ENCODE assay signal across 10 cellular contexts in the genomic region with DNA sequence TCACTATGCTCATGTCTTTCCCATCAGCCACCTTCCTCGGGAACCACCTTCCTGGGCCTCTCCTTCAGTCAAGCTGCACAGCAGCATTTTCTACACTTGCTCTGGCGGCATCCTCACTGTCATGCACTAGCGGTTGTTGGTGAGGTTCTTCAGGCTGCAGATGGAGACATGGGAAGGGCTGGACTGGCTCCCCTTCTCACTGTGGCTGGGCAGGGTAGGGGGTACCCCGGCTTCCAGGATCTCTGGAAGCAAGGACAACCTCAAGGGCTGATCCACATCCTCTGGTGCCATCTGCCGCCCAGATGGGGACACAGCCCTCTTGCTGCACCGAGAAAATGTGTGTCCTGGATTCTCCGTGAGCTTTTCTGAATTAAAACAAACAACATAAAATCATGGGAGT. TPM values are rescaled to one million over a fixed set of nuclear protein-coding genes. Genes with fewer than 3 reads are reported as not detected.
DNase-seq lines count a peak whose midpoint lies in the region; ATAC-seq and TF ChIP-seq lines count a peak whose summit lies in the region.
"Had no signal": no experiment of that assay in that cellular context is flagged by ENCODE, and none has a peak within 500 bp of the region (broad histone marks: within the 10 kb centered on the region; RNA-seq: fewer than 3 reads in every experiment).

No MANE protein-coding gene starts in this region.

- TF ChIP-seq CTCF in GM23338 (conservative IDR thresholded peaks at IDR 0.05; ENCODE audit: low read depth in 2 of 2) (peak; percentile 82 to 86), Peyer's patch (IDR thresholded peaks at IDR 0.05) (peak in 4 of 6 experiments; percentile 12 to 40 (median 35))

- no peaks in the 10 kb centered on the region for H4K20me1 ChIP-seq in GM23338 (replicated peaks; ENCODE audit: insufficient read depth)

- DNase-seq in GM23338 (ENCODE audit: low spot score) (peak; percentile 76), Peyer's patch (no peak), fibroblast of peridontal ligament (ENCODE audit: extremely low read depth) (peak; percentile 31), posterior cingulate gyrus (peak in 7 of 10 donors; percentile 22 to 94 (median 61)), foreskin melanocyte (no peak)
- DNase-seq: activated CD4-positive, alpha-beta T cell treated with anti-CD3 and anti-CD28 coated beads, Interleukin-2, amount 10 ng/mL, durations not matched to agents 7 days and 5 days; naive thymus-derived CD4-positive, alpha-beta T cell; NCI-H2029 had no signal

- no peaks in the 10 kb centered on the region for H3K9me3 ChIP-seq in Peyer's patch

- ATAC-seq in GM23338 (peak; percentile 97), GM19455 (IDR thresholded peaks at IDR 0.05; ENCODE audit: unreplicated experiment) (no peak), GM21576 (IDR thresholded peaks at IDR 0.05; ENCODE audit: unreplicated experiment) (no peak)
- ATAC-seq: naive thymus-derived CD4-positive, alpha-beta T cell had no signal

- no peak overlapping the region for H3K4me3 ChIP-seq in GM23338
- no peak overlapping the region for H3K4me3 ChIP-seq in Peyer's patch

- no peak overlapping the region for H3K4me2 ChIP-seq in GM23338

- no peak for TF ChIP-seq POLR2A in Peyer's patch (IDR thresholded peaks at IDR 0.05)

- H3K27me3 ChIP-seq in GM23338 (ENCODE audit: insufficient read depth) (no peaks in the 10 kb centered on the region), Peyer's patch (no peaks in the 10 kb centered on the region)

- H3K79me2 ChIP-seq in GM23338 (replicated peaks; ENCODE audit: insufficient read depth) = no peaks in the 10 kb centered on the region

- H3K36me3 Mint-ChIP-seq in GM23338 (ENCODE audit: low read depth) = no peaks in the 10 kb centered on the region
- H3K36me3 Mint-ChIP-seq: naive thymus-derived CD4-positive, alpha-beta T cell had no signal

- H3K27me3 Mint-ChIP-seq in GM23338 (ENCODE audit: insufficient read depth, low read depth, poor library complexity) = peaks cover 6% of the 10 kb centered on the region

- no peaks in the 10 kb centered on the region for H3F3A ChIP-seq in GM23338 (replicated peaks; ENCODE audit: low read depth)

- H3K9me2 ChIP-seq in GM23338 (ENCODE audit: insufficient read depth) = no peaks in the 10 kb centered on the region

- H3K4me1 ChIP-seq in GM23338 (ENCODE audit: insufficient read depth) = no peaks in the 10 kb centered on the region
- H3K4me1 ChIP-seq in Peyer's patch = no peaks in the 10 kb centered on the region

- peaks cover 13% of the 10 kb centered on the region for H3K4me1 Mint-ChIP-seq in GM23338
- H3K4me1 Mint-ChIP-seq: activated CD4-positive, alpha-beta T cell treated with anti-CD3 and anti-CD28 coated beads, Interleukin-2, amount 10 ng/mL, durations not matched to agents 7 days and 5 days had no signal

- intact Hi-C loops in posterior cingulate gyrus (cut with DNase I) = no loop called here

- no peaks in the 10 kb centered on the region for H3K9me3 Mint-ChIP-seq in GM23338
- H3K9me3 Mint-ChIP-seq: activated CD4-positive, alpha-beta T cell treated with anti-CD3 and anti-CD28 coated beads, Interleukin-2, amount 10 ng/mL, durations not matched to agents 7 days and 5 days; naive thymus-derived CD4-positive, alpha-beta T cell had no signal

- 0 out of 2 replicates have a peak overlapping the region, but pooled peaks have one; percentile 75 for H2AFZ ChIP-seq in GM23338

- H3K36me3 ChIP-seq in GM23338 (ENCODE audit: insufficient read depth) (no peaks in the 10 kb centered on the region), Peyer's patch (no peaks in the 10 kb centered on the region)

- H3K27ac ChIP-seq in GM23338 (ENCODE audit: low read depth) (no peak overlapping the region), Peyer's patch (no peak overlapping the region)

- no peak overlapping the region for H3K27ac Mint-ChIP-seq in GM23338
- H3K27ac Mint-ChIP-seq: activated CD4-positive, alpha-beta T cell treated with anti-CD3 and anti-CD28 coated beads, Interleukin-2, amount 10 ng/mL, durations not matched to agents 7 days and 5 days had no signal

- no peak overlapping the region for H3K4me3 Mint-ChIP-seq in GM23338
- H3K4me3 Mint-ChIP-seq: activated CD4-positive, alpha-beta T cell treated with anti-CD3 and anti-CD28 coated beads, Interleukin-2, amount 10 ng/mL, durations not matched to agents 7 days and 5 days; naive thymus-derived CD4-positive, alpha-beta T cell had no signal

TF ChIP-seq in GM23338, 12 proteins besides CTCF, POLR2A, EP300 and RAD21 (continues in another document):
- TF ChIP-seq EZH2phosphoT487 (IDR thresholded peaks at IDR 0.05; ENCODE audit: unreplicated experiment) = no peak
- TF ChIP-seq, protein P1, sequence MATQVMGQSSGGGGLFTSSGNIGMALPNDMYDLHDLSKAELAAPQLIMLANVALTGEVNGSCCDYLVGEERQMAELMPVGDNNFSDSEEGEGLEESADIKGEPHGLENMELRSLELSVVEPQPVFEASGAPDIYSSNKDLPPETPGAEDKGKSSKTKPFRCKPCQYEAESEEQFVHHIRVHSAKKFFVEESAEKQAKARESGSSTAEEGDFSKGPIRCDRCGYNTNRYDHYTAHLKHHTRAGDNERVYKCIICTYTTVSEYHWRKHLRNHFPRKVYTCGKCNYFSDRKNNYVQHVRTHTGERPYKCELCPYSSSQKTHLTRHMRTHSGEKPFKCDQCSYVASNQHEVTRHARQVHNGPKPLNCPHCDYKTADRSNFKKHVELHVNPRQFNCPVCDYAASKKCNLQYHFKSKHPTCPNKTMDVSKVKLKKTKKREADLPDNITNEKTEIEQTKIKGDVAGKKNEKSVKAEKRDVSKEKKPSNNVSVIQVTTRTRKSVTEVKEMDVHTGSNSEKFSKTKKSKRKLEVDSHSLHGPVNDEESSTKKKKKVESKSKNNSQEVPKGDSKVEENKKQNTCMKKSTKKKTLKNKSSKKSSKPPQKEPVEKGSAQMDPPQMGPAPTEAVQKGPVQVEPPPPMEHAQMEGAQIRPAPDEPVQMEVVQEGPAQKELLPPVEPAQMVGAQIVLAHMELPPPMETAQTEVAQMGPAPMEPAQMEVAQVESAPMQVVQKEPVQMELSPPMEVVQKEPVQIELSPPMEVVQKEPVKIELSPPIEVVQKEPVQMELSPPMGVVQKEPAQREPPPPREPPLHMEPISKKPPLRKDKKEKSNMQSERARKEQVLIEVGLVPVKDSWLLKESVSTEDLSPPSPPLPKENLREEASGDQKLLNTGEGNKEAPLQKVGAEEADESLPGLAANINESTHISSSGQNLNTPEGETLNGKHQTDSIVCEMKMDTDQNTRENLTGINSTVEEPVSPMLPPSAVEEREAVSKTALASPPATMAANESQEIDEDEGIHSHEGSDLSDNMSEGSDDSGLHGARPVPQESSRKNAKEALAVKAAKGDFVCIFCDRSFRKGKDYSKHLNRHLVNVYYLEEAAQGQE (IDR thresholded peaks at IDR 0.05; ENCODE audit: unreplicated experiment) = no peak

RNA-seq across cellular contexts. Expression of a gene that starts 46.9 kb away (rescaled TPM):
- total RNA-seq in GM23338 (2014; rRNA removed; shearing (Covaris generic)) = 4.8 and 7.9 TPM in 2 replicates
- 7.0 and 7.9 TPM in 2 replicates for polyA plus RNA-seq in GM23338 (2016; fragmentation: Nextera tagmentation; extraction: Ambion mirVana)
- 10 to 100 TPM in 2 of 4 donors, 1 to 10 TPM in 2; 6.0 to 19.8 (median 11.2) TPM for total RNA-seq in Peyer's patch
- polyA plus RNA-seq: naive thymus-derived CD4-positive, alpha-beta T cell had no signal

RNA-seq across cellular contexts. Expression of a gene that starts 53.6 kb away (rescaled TPM):
- 0.16 and 0.28 TPM in 2 replicates for total RNA-seq in GM23338 (2014; rRNA removed; shearing (Covaris generic))
- polyA plus RNA-seq in GM23338 (2016; fragmentation: Nextera tagmentation; extraction: Ambion mirVana) = 0.31 TPM in 1 of 2 replicates, not detected in the other
- not detected for total RNA-seq in Peyer's patch
- total RNA-seq: activated CD4-positive, alpha-beta T cell treated with anti-CD3 and anti-CD28 coated beads, Interleukin-2, amount 10 ng/mL, durations not matched to agents 7 days and 5 days; naive thymus-derived CD4-positive, alpha-beta T cell had no signal
- polyA plus RNA-seq: naive thymus-derived CD4-positive, alpha-beta T cell had no signal

Comparison
In these comparisons a context has a peak if more than half of its experiments do, and no peak if none do; other contexts are left out.
1. DNase-seq: peak in GM23338 (single experiment), fibroblast of peridontal ligament (single experiment) and posterior cingulate gyrus (7 of 10); none in Peyer's patch (0 of 3) and foreskin melanocyte (single experiment).